In the genomic region with DNA sequence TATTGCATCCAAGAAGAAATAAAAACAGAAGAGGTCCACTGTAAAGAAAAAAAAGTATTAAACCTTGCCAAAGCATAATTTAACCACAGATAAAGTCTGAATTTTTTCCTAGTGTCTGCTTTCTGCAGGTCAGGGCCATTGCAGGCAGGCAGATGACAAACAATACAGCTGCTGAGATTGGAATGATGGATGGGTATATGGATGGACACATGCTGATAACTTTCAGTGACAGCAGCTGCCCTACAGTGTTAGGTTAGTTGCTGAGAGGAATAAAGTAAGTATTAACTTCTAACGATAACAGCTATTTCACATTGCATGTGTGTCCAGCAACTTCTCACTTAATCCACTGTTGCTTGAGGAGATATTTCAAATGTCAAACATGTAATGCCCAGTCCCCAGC, we compare ENCODE assay signal across 23 cellular contexts.
"Had no signal": no experiment of that assay in that cellular context is flagged by ENCODE, and none has a peak within 500 bp of the region (broad histone marks: within the 10 kb centered on the region; RNA-seq: fewer than 3 reads in every experiment).

No MANE protein-coding gene starts in this region.

- H3K27ac ChIP-seq: esophagus squamous epithelium, heart right ventricle, left lung, parathyroid adenoma, right lobe of liver, thoracic aorta, tibial nerve, upper lobe of left lung had no signal

- H3K4me1 ChIP-seq: esophagus squamous epithelium, heart right ventricle, left lung, parathyroid adenoma, right lobe of liver, tibial nerve, upper lobe of left lung had no signal

- H3K36me3 ChIP-seq: esophagus squamous epithelium, heart right ventricle, left lung, right lobe of liver, thoracic aorta, tibial nerve, upper lobe of left lung had no signal

- DNase-seq: dermis blood vessel endothelial cell; effector memory CD8-positive, alpha-beta T cell; erythroblast; esophagus squamous epithelium; foreskin melanocyte; glutamatergic neuron; heart right ventricle; hippocampal formation; left cardiac atrium; left lung; mesenchymal stem cell; mucosa of descending colon; naive B cell; right lobe of liver; small intestine; stimulated activated CD4-positive, alpha-beta T cell treated with anti-CD3 and anti-CD28 coated beads, Interleukin-15, amount 100 ng/mL, for 24 hours; stimulated activated CD4-positive, alpha-beta T cell treated with anti-CD3 and anti-CD28 coated beads, Interleukin-2, amount 100 ng/mL, for 48 hours; stimulated activated naive B cell treated with anti-CD40 and anti-IgM and Interleukin-4, amounts not matched to agents 10 μg/mL and 1 μg/mL and 100 μg/mL, for 72 hours; upper lobe of left lung had no signal

- H2AFZ ChIP-seq: parathyroid adenoma had no signal

- H3K79me2 ChIP-seq: parathyroid adenoma had no signal

- H3K4me3 ChIP-seq: esophagus squamous epithelium, heart right ventricle, left lung, mucosa of descending colon, right lobe of liver, thoracic aorta, tibial nerve, upper lobe of left lung had no signal

- ATAC-seq: effector memory CD8-positive, alpha-beta T cell; heart right ventricle; left cardiac atrium; left lung; mucosa of descending colon; natural killer cell treated with Interleukin-12 subunit alpha and Interleukin-12 subunit beta and Interleukin-15 and Interleukin-18, amount 100 ng/mL, for 72 hours; right lobe of liver; stimulated activated naive B cell treated with anti-CD40 and anti-IgM and Interleukin-4, amounts not matched to agents 10 μg/mL and 1 μg/mL and 100 μg/mL, for 72 hours had no signal

- H3K27me3 ChIP-seq: esophagus squamous epithelium, heart right ventricle, left lung, right lobe of liver, tibial nerve, upper lobe of left lung had no signal

- H3K9ac ChIP-seq: parathyroid adenoma had no signal

- H3K9me3 ChIP-seq: mucosa of descending colon, right lobe of liver, thoracic aorta, upper lobe of left lung had no signal
